ENCODE assay signal across 8 cellular contexts in genomic region chr17:7703584-7704574, GRCh38. TPM values are rescaled to one million over a fixed set of nuclear protein-coding genes. Genes with fewer than 3 reads are reported as not detected.
DNase-seq lines count a peak whose midpoint lies in the region; ATAC-seq and TF ChIP-seq lines count a peak whose summit lies in the region.

No MANE protein-coding gene starts in this region.

- H3K27ac Mint-ChIP-seq in naive thymus-derived CD8-positive, alpha-beta T cell, result peak overlapping the region in 6 of 10 donors; percentile 5 to 82 (median 48)

- no peaks in the 10 kb centered on the region for H3K9me3 ChIP-seq in ES-I3 (ENCODE audit: control insufficient read depth, insufficient read depth, low read length)

- H3K9ac ChIP-seq in ES-I3 (ENCODE audit: low read depth, low read length), result peak overlapping the region; percentile 48; the same call in 1 of the 2 replicates

- peak; percentile 34 to 52 for ATAC-seq in naive thymus-derived CD8-positive, alpha-beta T cell
- ATAC-seq in HG03354 (IDR thresholded peaks at IDR 0.05; ENCODE audit: poor library complexity, severe bottlenecking, unreplicated experiment), result no peak
- ATAC-seq in GM18519 (IDR thresholded peaks at IDR 0.05; ENCODE audit: low FRiP score, unreplicated experiment), result no peak

- H3K27me3 Mint-ChIP-seq in naive thymus-derived CD8-positive, alpha-beta T cell, result peaks cover 18 to 78% (median 51%) of the 10 kb centered on the region in 5 donors

- H3K36me3 Mint-ChIP-seq in naive thymus-derived CD8-positive, alpha-beta T cell, result peaks cover 4 to 40% (median 21%) of the 10 kb centered on the region in 3 donors

- no peaks in the 10 kb centered on the region for H3K36me3 ChIP-seq in ES-I3 (ENCODE audit: insufficient read depth, low read length)

- POLR2A ChIA-PET in naive thymus-derived CD8-positive, alpha-beta T cell (lab: Charles Lee), result no interaction called here

- TF ChIP-seq CTCF in dorsolateral prefrontal cortex (IDR thresholded peaks at IDR 0.05 in 54 of 56, conservative IDR thresholded peaks at IDR 0.05 in 2 of 56; ENCODE audit: low read depth in 1 of 56, partially characterized antibody in 56 of 56), result no peak

- intact Hi-C loops in dorsolateral prefrontal cortex (cut with DNase I), result no loop called here

- peak overlapping the region in 57 of 59 donors; percentile 28 to 75 (median 60) for H3K4me3 ChIP-seq in dorsolateral prefrontal cortex

- no peaks in the 10 kb centered on the region for H3K9me3 Mint-ChIP-seq in naive thymus-derived CD8-positive, alpha-beta T cell

- peaks cover 11 to 26% (median 19%) of the 10 kb centered on the region in 4 donors for H3K4me1 Mint-ChIP-seq in naive thymus-derived CD8-positive, alpha-beta T cell

- no peaks in the 10 kb centered on the region; the same call in 1 of the 2 replicates for H3K4me1 ChIP-seq in ES-I3 (ENCODE audit: insufficient read depth, low read length)

- H3K4me3 Mint-ChIP-seq in naive thymus-derived CD8-positive, alpha-beta T cell, result peak overlapping the region; percentile 59 to 94 (median 76)

- H3K27me3 ChIP-seq in dorsolateral prefrontal cortex, result peaks cover 0 to 24% (median 8%) of the 10 kb centered on the region in 45 donors

- DNase-seq in NCI-H345 treated with DMSO at 0.1 percent for 48 hours (lab: John Stamatoyannopoulos, UW; ENCODE audit: unreplicated experiment) (peak; percentile 23), dorsolateral prefrontal cortex (peak in 8 of 10 donors; percentile 42 to 84 (median 76)), NCI-H774 (lab: John Stamatoyannopoulos, UW) (no peak), amniotic stem cell (lab: John Stamatoyannopoulos, UW) (no peak)
- DNase-seq in naive thymus-derived CD8-positive, alpha-beta T cell, result peak in 3 of 10 donors; percentile 23 to 27 (median 25)

- H3K27ac ChIP-seq in dorsolateral prefrontal cortex, result peak overlapping the region in 30 of 59 donors; percentile 22 to 83 (median 64)

RNA-seq across cellular contexts. Expression of gene EFNB3, which starts 1.1 kb away (rescaled TPM):
- total RNA-seq in dorsolateral prefrontal cortex, result 10 to 100 TPM in 119 of 120 experiments, 1 to 10 TPM in 1; 7.4 to 54.0 (median 30.3) TPM
- total RNA-seq in naive thymus-derived CD8-positive, alpha-beta T cell, result not detected
- polyA plus RNA-seq in naive thymus-derived CD8-positive, alpha-beta T cell, result not detected

RNA-seq across cellular contexts. Expression of gene DNAH2, which starts 13.7 kb away (rescaled TPM):
- total RNA-seq in dorsolateral prefrontal cortex, result 1 to 10 TPM in 119 of 120 experiments, under 1 TPM in 1; 0.96 to 5.4 (median 2.7) TPM
- not detected for total RNA-seq in naive thymus-derived CD8-positive, alpha-beta T cell
- not detected for polyA plus RNA-seq in naive thymus-derived CD8-positive, alpha-beta T cell

RNA-seq across cellular contexts. Expression of gene WRAP53, which starts 15.6 kb away (rescaled TPM):
- 10 to 100 TPM in 19 of 120 experiments, 1 to 10 TPM in 101; 5.1 to 15.5 (median 8.1) TPM for total RNA-seq in dorsolateral prefrontal cortex
- 10 to 100 TPM in 1 of 2 experiments, 1 to 10 TPM in 1; 9.8 to 11.6 TPM for total RNA-seq in naive thymus-derived CD8-positive, alpha-beta T cell
- polyA plus RNA-seq in naive thymus-derived CD8-positive, alpha-beta T cell, result 10 to 100 TPM; 10.5 to 14.1 (median 13.9) TPM

RNA-seq across cellular contexts. Expression of gene TP53, which starts 16.6 kb away (rescaled TPM):
- total RNA-seq in dorsolateral prefrontal cortex, result 10 to 100 TPM in 109 of 120 experiments, 1 to 10 TPM in 11; 5.6 to 31.5 (median 14.8) TPM
- total RNA-seq in naive thymus-derived CD8-positive, alpha-beta T cell, result 100 to 1,000 TPM; 113 to 116 TPM
- 10 to 100 TPM; 21.7 to 33.0 (median 28.0) TPM for polyA plus RNA-seq in naive thymus-derived CD8-positive, alpha-beta T cell

RNA-seq across cellular contexts. Expression of gene ATP1B2, which starts 53.2 kb away (rescaled TPM):
- total RNA-seq in dorsolateral prefrontal cortex, result 100 to 1,000 TPM; 159 to 746 (median 296) TPM
- total RNA-seq in naive thymus-derived CD8-positive, alpha-beta T cell, result under 1 TPM; 0.36 to 0.96 TPM
- under 1 TPM in 2 of 3 donors, not detected in 1; 0.17 to 0.57 TPM for polyA plus RNA-seq in naive thymus-derived CD8-positive, alpha-beta T cell

Comparison
In these comparisons a context has a peak if more than half of its experiments do, and no peak if none do; other contexts are left out.
1. DNase-seq: peak in NCI-H345 treated with DMSO at 0.1 percent for 48 hours (single experiment) and dorsolateral prefrontal cortex (8 of 10); none in NCI-H774 (single experiment) and amniotic stem cell (single experiment).
2. ATAC-seq: peak in naive thymus-derived CD8-positive, alpha-beta T cell (2 of 2); none in HG03354 (single experiment) and GM18519 (single experiment).
3. RNA of gene EFNB3, which starts 1.1 kb away (total RNA-seq): 7.4 to 54.0 TPM in dorsolateral prefrontal cortex; not detected in naive thymus-derived CD8-positive, alpha-beta T cell; every median in the first group is over 4 times any median in the second.